ENCODE assay signal across 9 cellular contexts in genomic region chr13:44904982-44905381, GRCh38.
A peak's percentile ranks its signal among the peaks of the same experiment; 100 is the strongest.
DNase-seq lines count a peak whose midpoint lies in the region; ATAC-seq and TF ChIP-seq lines count a peak whose summit lies in the region.
"Had no signal": no experiment of that assay in that cellular context is flagged by ENCODE, and none has a peak within 500 bp of the region (broad histone marks: within the 10 kb centered on the region; RNA-seq: fewer than 3 reads in every experiment).

No MANE protein-coding gene starts in this region.

- DNase-seq in EH (ENCODE audit: low read depth): peak; percentile 97
- no peak for DNase-seq in SK-N-SH
- peak; percentile 69 for DNase-seq in Right ventricle myocardium superior
- DNase-seq in pulmonary artery endothelial cell (ENCODE audit: low read depth, low spot score): peak; percentile 59
- DNase-seq in activated CD8-positive, alpha-beta memory T cell treated with anti-CD3 and anti-CD28 coated beads, Interleukin-2, amount 50 U/mL, for 4 hours: no peak
- DNase-seq in activated naive CD8-positive, alpha-beta T cell treated with anti-CD3 and anti-CD28 coated beads for 36 hours: no peak
- DNase-seq: T-cell had no signal

- ATAC-seq in Right ventricle myocardium superior (ENCODE audit: poor library complexity) (peak; percentile 51), HG02885 (IDR thresholded peaks at IDR 0.05; ENCODE audit: poor library complexity, unreplicated experiment) (no peak), HG02870 (IDR thresholded peaks at IDR 0.05; ENCODE audit: unreplicated experiment) (no peak)
- ATAC-seq: T-cell had no signal

- peak overlapping the region; percentile 40; the same call in 1 of the 2 replicates for H3K4me2 ChIP-seq in SK-N-SH

- no peak for TF ChIP-seq RAD21 in SK-N-SH (IDR thresholded peaks at IDR 0.05; ENCODE audit: low read length)

- no peaks in the 10 kb centered on the region for H3K36me3 ChIP-seq in SK-N-SH (replicated peaks in 1 of 2; ENCODE audit: control insufficient read depth in 1 of 2, insufficient read depth in 2 of 2, low read length in 1 of 2)

- H4K20me1 ChIP-seq in SK-N-SH (ENCODE audit: insufficient read depth): no peaks in the 10 kb centered on the region

- H3K4me1 Mint-ChIP-seq in activated naive CD8-positive, alpha-beta T cell treated with anti-CD3 and anti-CD28 coated beads for 36 hours: no peaks in the 10 kb centered on the region
- H3K4me1 Mint-ChIP-seq: T-cell had no signal

- H3K4me3 ChIP-seq in SK-N-SH (ENCODE audit: low read depth in 2 of 2, low read length in 1 of 2): no peak overlapping the region

- H3F3A ChIP-seq in SK-N-SH (replicated peaks; ENCODE audit: insufficient read depth): peaks cover 3% of the 10 kb centered on the region

- H3K27ac ChIP-seq in SK-N-SH (ENCODE audit: low read depth in 2 of 2, low read length in 1 of 2): peak overlapping the region; percentile 74 to 89

- no peak for TF ChIP-seq CTCF in SK-N-SH (IDR thresholded peaks at IDR 0.05)

- H3K27me3 Mint-ChIP-seq in activated naive CD8-positive, alpha-beta T cell treated with anti-CD3 and anti-CD28 coated beads for 36 hours: peaks cover 3% of the 10 kb centered on the region

- H2AFZ ChIP-seq in SK-N-SH (ENCODE audit: low read depth): no peak overlapping the region

- H3K9ac ChIP-seq in SK-N-SH: peak overlapping the region; percentile 54

- H3K36me3 Mint-ChIP-seq in activated naive CD8-positive, alpha-beta T cell treated with anti-CD3 and anti-CD28 coated beads for 36 hours: no peaks in the 10 kb centered on the region
- H3K36me3 Mint-ChIP-seq: T-cell had no signal

- H3K9me3 ChIP-seq in SK-N-SH: no peaks in the 10 kb centered on the region

- peaks cover 17 to 40% of the 10 kb centered on the region in 2 experiments; a peak in 3 of 4 replicates for H3K4me1 ChIP-seq in SK-N-SH (ENCODE audit: control insufficient read depth in 1 of 2, insufficient read depth in 2 of 2, low read depth in 1 of 2, low read length in 1 of 2)

- no peaks in the 10 kb centered on the region for H3K9me2 ChIP-seq in SK-N-SH

- CTCF ChIA-PET in SK-N-SH (lab: Yijun Ruan, JAX): interaction anchor here (1.3 to 1.6 kb wide), 2 partner anchors 10 to 13 kb away, joined by 3 to 5 read pairs; no protein-coding TSS in a partner anchor

- H3K4me3 Mint-ChIP-seq in activated naive CD8-positive, alpha-beta T cell treated with anti-CD3 and anti-CD28 coated beads for 36 hours: no peak overlapping the region
- H3K4me3 Mint-ChIP-seq: T-cell had no signal

- H3K27ac Mint-ChIP-seq in activated naive CD8-positive, alpha-beta T cell treated with anti-CD3 and anti-CD28 coated beads for 36 hours: no peak overlapping the region
- H3K27ac Mint-ChIP-seq: T-cell had no signal

- 17% methylated on average over 5 of the region's 5 CpGs for WGBS in SK-N-SH (ENCODE audit: low lambda C conversion rate)

- H3K27me3 ChIP-seq in SK-N-SH (ENCODE audit: insufficient read depth): no peaks in the 10 kb centered on the region

- H3K79me2 ChIP-seq in SK-N-SH (ENCODE audit: insufficient read depth): no peaks in the 10 kb centered on the region

- intact Hi-C loops in Right ventricle myocardium superior (cut with DNase I): no loop called here

- no peak for TF ChIP-seq EP300 in SK-N-SH (IDR thresholded peaks at IDR 0.05; ENCODE audit: borderline replicate concordance in 1 of 2, low read depth in 1 of 2, low read length in 1 of 2)

- POLR2A ChIA-PET in SK-N-SH (lab: Yijun Ruan, JAX): no interaction called here

- no peaks in the 10 kb centered on the region for H3K9me3 Mint-ChIP-seq in activated naive CD8-positive, alpha-beta T cell treated with anti-CD3 and anti-CD28 coated beads for 36 hours
- H3K9me3 Mint-ChIP-seq: T-cell had no signal

TF ChIP-seq in SK-N-SH, 30 proteins besides CTCF, POLR2A, EP300 and RAD21 (continues in another document):
- TF ChIP-seq CHD2 (IDR thresholded peaks at IDR 0.05; ENCODE audit: low read length, partially characterized antibody) (no peak), TAF1 (IDR thresholded peaks at IDR 0.05; ENCODE audit: borderline replicate concordance, low read depth, low read length) (0 out of 2 replicates have a peak, but pooled peaks have one; percentile 8), REST (IDR thresholded peaks at IDR 0.05; ENCODE audit: low read depth, low read length) (no peak; the same call in 1 of the 2 replicates), SIN3A (IDR thresholded peaks at IDR 0.05; ENCODE audit: borderline replicate concordance, low read depth, low read length) (no peak), FOSL2 (IDR thresholded peaks at IDR 0.05; ENCODE audit: borderline replicate concordance, low read depth) (peak; percentile 79), JUND (IDR thresholded peaks at IDR 0.05) (peak; percentile 73), RCOR1 (IDR thresholded peaks at IDR 0.05; ENCODE audit: low read length) (no peak), SMC3 (IDR thresholded peaks at IDR 0.05; ENCODE audit: low read depth, low read length) (0 out of 2 replicates have a peak, but pooled peaks have one; percentile 7), ELF1 (IDR thresholded peaks at IDR 0.05) (no peak), NFIC (IDR thresholded peaks at IDR 0.05; ENCODE audit: borderline replicate concordance) (peak; percentile 60; the same call in 1 of the 2 replicates), RFX5 (IDR thresholded peaks at IDR 0.05; ENCODE audit: low read length) (no peak), MAX (IDR thresholded peaks at IDR 0.05; ENCODE audit: low read depth) (no peak), IRF3 (IDR thresholded peaks at IDR 0.05; ENCODE audit: low read depth, low read length) (no peak), GABPA (IDR thresholded peaks at IDR 0.05; ENCODE audit: low read depth) (no peak), PBX3 (IDR thresholded peaks at IDR 0.05) (no peak; the same call in 1 of the 2 replicates), RXRA (IDR thresholded peaks at IDR 0.05; ENCODE audit: borderline replicate concordance, low read depth) (no peak)
- TF ChIP-seq, protein P1, sequence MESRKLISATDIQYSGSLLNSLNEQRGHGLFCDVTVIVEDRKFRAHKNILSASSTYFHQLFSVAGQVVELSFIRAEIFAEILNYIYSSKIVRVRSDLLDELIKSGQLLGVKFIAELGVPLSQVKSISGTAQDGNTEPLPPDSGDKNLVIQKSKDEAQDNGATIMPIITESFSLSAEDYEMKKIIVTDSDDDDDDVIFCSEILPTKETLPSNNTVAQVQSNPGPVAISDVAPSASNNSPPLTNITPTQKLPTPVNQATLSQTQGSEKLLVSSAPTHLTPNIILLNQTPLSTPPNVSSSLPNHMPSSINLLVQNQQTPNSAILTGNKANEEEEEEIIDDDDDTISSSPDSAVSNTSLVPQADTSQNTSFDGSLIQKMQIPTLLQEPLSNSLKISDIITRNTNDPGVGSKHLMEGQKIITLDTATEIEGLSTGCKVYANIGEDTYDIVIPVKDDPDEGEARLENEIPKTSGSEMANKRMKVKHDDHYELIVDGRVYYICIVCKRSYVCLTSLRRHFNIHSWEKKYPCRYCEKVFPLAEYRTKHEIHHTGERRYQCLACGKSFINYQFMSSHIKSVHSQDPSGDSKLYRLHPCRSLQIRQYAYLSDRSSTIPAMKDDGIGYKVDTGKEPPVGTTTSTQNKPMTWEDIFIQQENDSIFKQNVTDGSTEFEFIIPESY (IDR thresholded peaks at IDR 0.05; ENCODE audit: borderline replicate concordance, low read depth): no peak

Comparison
In these comparisons a context has a peak if more than half of its experiments do, and no peak if none do; other contexts are left out.
1. DNase-seq: peak in EH (single experiment), Right ventricle myocardium superior (single experiment) and pulmonary artery endothelial cell (single experiment); none in SK-N-SH (single experiment), activated CD8-positive, alpha-beta memory T cell treated with anti-CD3 and anti-CD28 coated beads, Interleukin-2, amount 50 U/mL, for 4 hours (single experiment) and activated naive CD8-positive, alpha-beta T cell treated with anti-CD3 and anti-CD28 coated beads for 36 hours (single experiment).